ENCODE assay signal across 8 cellular contexts in the genomic region with DNA sequence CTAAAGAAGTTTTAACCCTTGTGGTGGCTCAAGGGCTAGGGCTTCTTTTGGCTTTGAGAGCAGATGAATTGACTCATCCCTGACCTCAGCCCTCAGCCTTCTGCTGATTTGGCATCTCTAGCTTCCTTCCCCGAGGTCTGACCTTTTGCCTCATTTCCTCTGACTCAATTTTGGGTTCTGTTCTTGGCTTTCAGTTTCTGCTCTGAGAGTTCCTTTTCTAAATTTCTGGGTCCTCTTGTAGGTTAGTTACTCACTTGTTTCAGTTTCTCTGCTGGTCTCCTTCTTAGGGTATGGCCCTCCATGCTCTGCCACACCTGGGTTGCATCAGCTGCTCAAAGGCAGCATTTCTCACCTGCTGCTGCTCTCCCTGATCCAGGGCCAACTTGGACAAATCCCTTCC. TPM values are rescaled to one million over a fixed set of nuclear protein-coding genes. Genes with fewer than 3 reads are reported as not detected.
DNase-seq lines count a peak whose midpoint lies in the region; ATAC-seq and TF ChIP-seq lines count a peak whose summit lies in the region.

No MANE protein-coding gene starts in this region.

- peak overlapping the region; percentile 11 for H3K4me3 Mint-ChIP-seq in activated CD4-positive, alpha-beta T cell treated with anti-CD3 and anti-CD28 coated beads for 36 hours
- H3K4me3 Mint-ChIP-seq in HFFc6 = peak overlapping the region; percentile 87
- no peak overlapping the region for H3K4me3 Mint-ChIP-seq in activated CD8-positive, alpha-beta T cell treated with anti-CD3 and anti-CD28 coated beads for 36 hours

- no peaks in the 10 kb centered on the region for H3K9me3 Mint-ChIP-seq in activated CD4-positive, alpha-beta T cell treated with anti-CD3 and anti-CD28 coated beads for 36 hours (ENCODE audit: low read depth)
- no peaks in the 10 kb centered on the region for H3K9me3 Mint-ChIP-seq in HFFc6
- H3K9me3 Mint-ChIP-seq in activated CD8-positive, alpha-beta T cell treated with anti-CD3 and anti-CD28 coated beads for 36 hours = peaks cover 2% of the 10 kb centered on the region

- CTCF ChIA-PET in activated CD4-positive, alpha-beta T cell treated with anti-CD3 and anti-CD28 coated beads for 36 hours (lab: Charles Lee) = interaction anchor here (0.6 to 2.0 kb wide), 5 partner anchors 18 to 653 kb away, joined by 3 to 4 read pairs (median 3); no protein-coding TSS in a partner anchor
- CTCF ChIA-PET in activated CD8-positive, alpha-beta T cell treated with anti-CD3 and anti-CD28 coated beads for 36 hours (lab: Charles Lee) = interaction anchor here (0.8 to 2.6 kb wide), 5 partner anchors 59 to 737 kb away, joined by 3 to 9 read pairs (median 3); no protein-coding TSS in a partner anchor

- no peaks in the 10 kb centered on the region for H3K36me3 Mint-ChIP-seq in activated CD4-positive, alpha-beta T cell treated with anti-CD3 and anti-CD28 coated beads for 36 hours (ENCODE audit: low read depth)
- no peaks in the 10 kb centered on the region for H3K36me3 Mint-ChIP-seq in HFFc6 (ENCODE audit: low read depth)
- H3K36me3 Mint-ChIP-seq in activated CD8-positive, alpha-beta T cell treated with anti-CD3 and anti-CD28 coated beads for 36 hours (ENCODE audit: low read depth) = peaks cover 2% of the 10 kb centered on the region

- DNase-seq in activated CD4-positive, alpha-beta T cell treated with anti-CD3 and anti-CD28 coated beads for 36 hours = peak; percentile 81
- DNase-seq in activated CD4-positive, alpha-beta T cell treated with anti-CD3 and anti-CD28 coated beads for 1 hour = no peak
- DNase-seq in HFFc6 (peak; percentile 85), MV-4-11 (lab: John Stamatoyannopoulos, UW) (peak; percentile 99), glomerular visceral epithelial cell (ENCODE audit: extremely low spot score) (peak; percentile 64), NCI-H748 (lab: John Stamatoyannopoulos, UW; ENCODE audit: unreplicated experiment) (no peak)
- DNase-seq in activated CD8-positive, alpha-beta T cell treated with anti-CD3 and anti-CD28 coated beads for 36 hours = peak; percentile 89
- DNase-seq in stimulated activated CD4-positive, alpha-beta T cell treated with anti-CD3 and anti-CD28 coated beads, Interleukin-1b, Interleukin-23, amount 100 ng/mL, for 48 hours = peak; percentile 79

- H3K4me1 Mint-ChIP-seq in activated CD4-positive, alpha-beta T cell treated with anti-CD3 and anti-CD28 coated beads for 36 hours = peaks cover 24% of the 10 kb centered on the region
- H3K4me1 Mint-ChIP-seq in HFFc6 (ENCODE audit: low read depth) = peaks cover 66% of the 10 kb centered on the region
- H3K4me1 Mint-ChIP-seq in activated CD8-positive, alpha-beta T cell treated with anti-CD3 and anti-CD28 coated beads for 36 hours (ENCODE audit: low read depth) = peaks cover 25% of the 10 kb centered on the region

- no peak; the same call in 1 of the 2 replicates for TF ChIP-seq CTCF in HFFc6 (IDR thresholded peaks at IDR 0.05)
- TF ChIP-seq CTCF in activated CD8-positive, alpha-beta T cell treated with anti-CD3 and anti-CD28 coated beads for 36 hours (IDR thresholded peaks at IDR 0.05) = no peak

- intact Hi-C loops in activated CD4-positive, alpha-beta T cell treated with anti-CD3 and anti-CD28 coated beads for 36 hours (cut with DNase I, micrococcal nuclease) = loop anchor here (1.0 to 5.0 kb wide), 17 partner anchors 18 to 810 kb away; partner anchors contain the start of gene AK4 (in 1 of the 2)
- intact Hi-C loops in activated CD8-positive, alpha-beta T cell treated with anti-CD3 and anti-CD28 coated beads for 36 hours (cut with micrococcal nuclease) = loop anchor here (10.0 kb wide), 1 partner anchor 433 kb away; no protein-coding TSS in a partner anchor

- POLR2A ChIA-PET in activated CD4-positive, alpha-beta T cell treated with anti-CD3 and anti-CD28 coated beads for 36 hours (lab: Charles Lee) = interaction anchor here (0.5 to 1.0 kb wide), 3 partner anchors 432 to 889 kb away, joined by 3 to 4 read pairs (median 3); no protein-coding TSS in a partner anchor
- POLR2A ChIA-PET in activated CD8-positive, alpha-beta T cell treated with anti-CD3 and anti-CD28 coated beads for 36 hours (lab: Charles Lee) = interaction anchor here (0.7 to 1.3 kb wide), 4 partner anchors 11 to 929 kb away, joined by 3 read pairs; no protein-coding TSS in a partner anchor

- H3K27me3 Mint-ChIP-seq in activated CD4-positive, alpha-beta T cell treated with anti-CD3 and anti-CD28 coated beads for 36 hours = peaks cover 36% of the 10 kb centered on the region
- H3K27me3 Mint-ChIP-seq in HFFc6 (ENCODE audit: insufficient read depth) = no peaks in the 10 kb centered on the region; the same call in 1 of the 2 replicates
- H3K27me3 Mint-ChIP-seq in activated CD8-positive, alpha-beta T cell treated with anti-CD3 and anti-CD28 coated beads for 36 hours = peaks cover 21% of the 10 kb centered on the region

- ATAC-seq in activated CD4-positive, alpha-beta T cell treated with anti-CD3 and anti-CD28 coated beads for 36 hours = peak; percentile 98
- peak; percentile 96 for ATAC-seq in activated CD8-positive, alpha-beta T cell treated with anti-CD3 and anti-CD28 coated beads for 36 hours

- peak overlapping the region; percentile 74 for H3K27ac Mint-ChIP-seq in activated CD4-positive, alpha-beta T cell treated with anti-CD3 and anti-CD28 coated beads for 36 hours
- H3K27ac Mint-ChIP-seq in HFFc6 = peak overlapping the region; percentile 92
- peak overlapping the region; percentile 87 for H3K27ac Mint-ChIP-seq in activated CD8-positive, alpha-beta T cell treated with anti-CD3 and anti-CD28 coated beads for 36 hours

RNA-seq across cellular contexts. Expression of gene PDE4B, which starts 19.4 kb away (rescaled TPM):
- 10 to 100 TPM; 24.2 to 24.7 TPM for total RNA-seq in activated CD4-positive, alpha-beta T cell treated with anti-CD3 and anti-CD28 coated beads for 36 hours
- total RNA-seq in HFFc6 (2021; fragmentation: NEBNext Ultra II Directional; extraction: Animal tissue kit (Norgen Biotek cat#: 25700)) = 10 to 100 TPM; 34.9 to 57.6 (median 42.8) TPM
- 10 to 100 TPM; 32.4 to 33.1 TPM for total RNA-seq in activated CD8-positive, alpha-beta T cell treated with anti-CD3 and anti-CD28 coated beads for 36 hours

Comparison
In these comparisons a context has a peak if more than half of its experiments do, and no peak if none do; other contexts are left out.
1. DNase-seq: peak in activated CD4-positive, alpha-beta T cell treated with anti-CD3 and anti-CD28 coated beads for 36 hours (single experiment), HFFc6 (single experiment), MV-4-11 (single experiment), activated CD8-positive, alpha-beta T cell treated with anti-CD3 and anti-CD28 coated beads for 36 hours (single experiment), glomerular visceral epithelial cell (single experiment) and stimulated activated CD4-positive, alpha-beta T cell treated with anti-CD3 and anti-CD28 coated beads, Interleukin-1b, Interleukin-23, amount 100 ng/mL, for 48 hours (single experiment); none in activated CD4-positive, alpha-beta T cell treated with anti-CD3 and anti-CD28 coated beads for 1 hour (single experiment) and NCI-H748 (single experiment).
2. Peak in every context shown above with its lines, with median percentiles within 50 percentile points of each other: H3K27ac Mint-ChIP-seq.